In genomic region chrX:679161-679979, GRCh38 we compare ENCODE assay signal across 26 cellular contexts. TPM values are rescaled to one million over a fixed set of nuclear protein-coding genes. Genes with fewer than 3 reads are reported as not detected.
DNase-seq lines count a peak whose midpoint lies in the region; ATAC-seq and TF ChIP-seq lines count a peak whose summit lies in the region.
"Had no signal": no experiment of that assay in that cellular context is flagged by ENCODE, and none has a peak within 500 bp of the region (broad histone marks: within the 10 kb centered on the region; RNA-seq: fewer than 3 reads in every experiment).

No MANE protein-coding gene starts in this region.

- H3K27me3 ChIP-seq in neural progenitor cell: no peaks in the 10 kb centered on the region
- H3K27me3 ChIP-seq: BE2C, SJCRH30 had no signal

- H3K4me2 ChIP-seq in neural progenitor cell: no peak overlapping the region
- H3K4me2 ChIP-seq: KMS-11, PC-9 had no signal

- H3K27ac ChIP-seq in neural progenitor cell: no peak overlapping the region
- H3K27ac ChIP-seq: KMS-11, PC-9, SJCRH30 had no signal

- no peaks in the 10 kb centered on the region for H3K36me3 ChIP-seq in neural progenitor cell
- H3K36me3 ChIP-seq: BE2C, SJCRH30 had no signal

- POLR2A ChIA-PET in WTC11 (lab: Charles Lee): no interaction called here

- TF ChIP-seq CTCF in WTC11 (IDR thresholded peaks at IDR 0.05) (no peak), neural progenitor cell (IDR thresholded peaks at IDR 0.05) (no peak)

- H3F3A ChIP-seq in neural progenitor cell (ENCODE audit: low read depth): peaks cover 20% of the 10 kb centered on the region

- peaks cover 27% of the 10 kb centered on the region for H3K4me1 Mint-ChIP-seq in WTC11
- H3K4me1 Mint-ChIP-seq in neural progenitor cell: peaks cover 25% of the 10 kb centered on the region
- H3K4me1 Mint-ChIP-seq in activated T-helper 17 cell treated with anti-CD3 and anti-CD28 coated beads, Interleukin-2, amount 50 U/mL, for 72 hours: no peaks in the 10 kb centered on the region
- H3K4me1 Mint-ChIP-seq: IgD-negative memory B cell had no signal

- peaks cover 16% of the 10 kb centered on the region for H3K4me1 ChIP-seq in neural progenitor cell
- H3K4me1 ChIP-seq: BE2C, SJCRH30 had no signal

- H3K36me3 Mint-ChIP-seq in WTC11 (no peaks in the 10 kb centered on the region), neural progenitor cell (peaks cover 1% of the 10 kb centered on the region)
- H3K36me3 Mint-ChIP-seq in activated T-helper 17 cell treated with anti-CD3 and anti-CD28 coated beads, Interleukin-2, amount 50 U/mL, for 72 hours (ENCODE audit: low read depth): no peaks in the 10 kb centered on the region
- H3K36me3 Mint-ChIP-seq: CD14-positive monocyte had no signal

- H3K9ac ChIP-seq in neural progenitor cell: no peak overlapping the region
- H3K9ac ChIP-seq: KMS-11 had no signal

- H2AFZ ChIP-seq in neural progenitor cell (replicated peaks): no peak overlapping the region
- H2AFZ ChIP-seq: PC-9 had no signal

- H3K4me3 ChIP-seq in neural progenitor cell: no peak overlapping the region
- H3K4me3 ChIP-seq: PC-9, SJCRH30 had no signal

- CTCF ChIA-PET in WTC11 (lab: Charles Lee): no interaction called here

- DNase-seq in WTC11 (ENCODE audit: low spot score) (no peak), left kidney (ENCODE audit: low read depth, low spot score) (peak; percentile 27), neural progenitor cell (ENCODE audit: low spot score) (peak; percentile 54), T-helper 2 cell (no peak), GOT3 (lab: John Stamatoyannopoulos, UW) (no peak)
- DNase-seq: ACHN, BE2C, Calu3, DMS153, DND-41, H9, HFFc6, MM.1S, NCI-H2029 treated with DMSO at 0.1 percent for 48 hours, NCI-H446 treated with DMSO at 0.1 percent for 48 hours, NCI-H526 treated with DMSO at 0.1 percent for 48 hours, PC-9, SJCRH30 had no signal

- no peaks in the 10 kb centered on the region for H3K9me3 ChIP-seq in neural progenitor cell (ENCODE audit: low read depth)
- H3K9me3 ChIP-seq: BE2C, SJCRH30 had no signal

- ATAC-seq in WTC11: no peak
- ATAC-seq in activated T-helper 17 cell treated with anti-CD3 and anti-CD28 coated beads, Interleukin-2, amount 50 U/mL, for 72 hours (replicated peaks): no peak
- ATAC-seq in HG03280 (IDR thresholded peaks at IDR 0.05; ENCODE audit: unreplicated experiment): no peak
- ATAC-seq: Right ventricle myocardium inferior, SK-N-SH treated with all-trans-retinoic acid at 6 μM for 48 hours had no signal

- H4K20me1 ChIP-seq in neural progenitor cell (ENCODE audit: low read depth): no peaks in the 10 kb centered on the region

- no peak overlapping the region for H3K4me3 Mint-ChIP-seq in WTC11
- H3K4me3 Mint-ChIP-seq in neural progenitor cell: no peak overlapping the region
- no peak overlapping the region for H3K4me3 Mint-ChIP-seq in activated T-helper 17 cell treated with anti-CD3 and anti-CD28 coated beads, Interleukin-2, amount 50 U/mL, for 72 hours
- H3K4me3 Mint-ChIP-seq: H9, HFFc6 had no signal

- H3K27ac Mint-ChIP-seq in WTC11: peak overlapping the region; percentile 42; the same call in 1 of the 2 replicates
- no peak overlapping the region for H3K27ac Mint-ChIP-seq in neural progenitor cell
- H3K27ac Mint-ChIP-seq in activated T-helper 17 cell treated with anti-CD3 and anti-CD28 coated beads, Interleukin-2, amount 50 U/mL, for 72 hours: no peak overlapping the region
- H3K27ac Mint-ChIP-seq: CD14-positive monocyte, HFFc6, IgD-negative memory B cell had no signal

- H3K27me3 Mint-ChIP-seq in WTC11 (ENCODE audit: low read depth): peaks cover 8% of the 10 kb centered on the region
- peaks cover 23% of the 10 kb centered on the region for H3K27me3 Mint-ChIP-seq in neural progenitor cell (ENCODE audit: insufficient read depth, low read depth)
- H3K27me3 Mint-ChIP-seq in activated T-helper 17 cell treated with anti-CD3 and anti-CD28 coated beads, Interleukin-2, amount 50 U/mL, for 72 hours: no peaks in the 10 kb centered on the region
- H3K27me3 Mint-ChIP-seq: IgD-negative memory B cell had no signal

- H3K79me2 ChIP-seq in neural progenitor cell (ENCODE audit: low read depth): no peaks in the 10 kb centered on the region

- H3K9me3 Mint-ChIP-seq in WTC11 (peaks cover 8% of the 10 kb centered on the region), neural progenitor cell (peaks cover 7% of the 10 kb centered on the region)
- peaks cover 20% of the 10 kb centered on the region for H3K9me3 Mint-ChIP-seq in activated T-helper 17 cell treated with anti-CD3 and anti-CD28 coated beads, Interleukin-2, amount 50 U/mL, for 72 hours

TF ChIP-seq in WTC11, 78 proteins besides CTCF, POLR2A, EP300 and RAD21 (continues in another document):
- TF ChIP-seq ZNF512 (CRISPR knock-in tag; IDR thresholded peaks at IDR 0.05; ENCODE audit: borderline replicate concordance) (no peak), ERG (CRISPR knock-in tag; IDR thresholded peaks at IDR 0.05) (no peak), TP53 (CRISPR knock-in tag; IDR thresholded peaks at IDR 0.05) (no peak), ESRRA (CRISPR knock-in tag; IDR thresholded peaks at IDR 0.05; ENCODE audit: borderline replicate concordance) (no peak), CREM (CRISPR knock-in tag; IDR thresholded peaks at IDR 0.05) (no peak), ELF4 (CRISPR knock-in tag; IDR thresholded peaks at IDR 0.05; ENCODE audit: low read depth) (no peak), PREB (CRISPR knock-in tag; IDR thresholded peaks at IDR 0.05; ENCODE audit: borderline replicate concordance) (no peak), IRF2 (CRISPR knock-in tag; IDR thresholded peaks at IDR 0.05; ENCODE audit: borderline replicate concordance, low read depth) (no peak), ZNF263 (CRISPR knock-in tag; IDR thresholded peaks at IDR 0.05; ENCODE audit: low read depth) (no peak), ATF6 (CRISPR knock-in tag; IDR thresholded peaks at IDR 0.05) (no peak), CBFB (CRISPR knock-in tag; IDR thresholded peaks at IDR 0.05; ENCODE audit: low read depth) (no peak), ZNF138 (CRISPR knock-in tag; conservative IDR thresholded peaks at IDR 0.05) (no peak), ZNF232 (CRISPR knock-in tag; IDR thresholded peaks at IDR 0.05) (no peak)

RNA-seq across cellular contexts. Expression of gene SHOX, which starts 48.8 kb away (rescaled TPM):
- total RNA-seq in WTC11 (2021): 0.09 to 0.14 TPM in 2 of 3 replicates, not detected in the other
- total RNA-seq in neural progenitor cell (ENCODE audit: low replicate concordance): not detected in 2 replicates
- total RNA-seq in activated T-helper 17 cell treated with anti-CD3 and anti-CD28 coated beads, Interleukin-2, amount 50 U/mL, for 72 hours: not detected
- total RNA-seq: Calu3, PC-9, Right ventricle myocardium inferior, RPMI7951, SJCRH30 had no signal

Comparison
In these comparisons a context has a peak if more than half of its experiments do, and no peak if none do; other contexts are left out.
1. DNase-seq: peak in left kidney (single experiment) and neural progenitor cell (single experiment); none in WTC11 (single experiment), T-helper 2 cell (0 of 5) and GOT3 (single experiment).